10 cellular contexts compared by ENCODE assay signal in the genomic region with DNA sequence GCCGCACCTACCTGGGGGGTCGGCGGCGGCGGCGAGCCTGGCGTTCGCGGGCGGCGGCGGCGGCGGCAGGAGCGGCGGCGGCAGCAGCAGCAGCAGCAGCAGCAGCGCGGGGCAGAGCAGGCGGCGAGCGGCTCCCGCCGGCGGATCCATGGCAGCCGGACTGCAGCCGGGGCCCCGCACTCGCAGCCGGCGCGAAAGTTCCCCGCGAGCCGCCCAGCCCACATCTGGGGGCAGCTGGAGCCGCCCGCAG. TPM values are rescaled to one million over a fixed set of nuclear protein-coding genes. Genes with fewer than 3 reads are reported as not detected.
A peak's percentile ranks its signal among the peaks of the same experiment; 100 is the strongest.
DNase-seq lines count a peak whose midpoint lies in the region; ATAC-seq and TF ChIP-seq lines count a peak whose summit lies in the region.
"Had no signal": no experiment of that assay in that cellular context is flagged by ENCODE, and none has a peak within 500 bp of the region (broad histone marks: within the 10 kb centered on the region; RNA-seq: fewer than 3 reads in every experiment).

No MANE protein-coding gene starts in this region.

- H3K4me3 ChIP-seq in astrocyte of the spinal cord (ENCODE audit: low read depth, low read length) = peak overlapping the region; percentile 48
- peak overlapping the region; percentile 10 for H3K4me3 ChIP-seq in kidney epithelial cell (ENCODE audit: low read depth, low read length)
- peak overlapping the region; percentile 37 for H3K4me3 ChIP-seq in thymus (ENCODE audit: low read length)

- H3K27me3 ChIP-seq in kidney epithelial cell (ENCODE audit: control insufficient read depth, insufficient read depth, low read length) = peaks cover 39% of the 10 kb centered on the region
- H3K27me3 ChIP-seq in thymus (ENCODE audit: control insufficient read depth, insufficient read depth) = peaks cover 56% of the 10 kb centered on the region

- no peaks in the 10 kb centered on the region for H3K4me1 ChIP-seq in thymus (ENCODE audit: control insufficient read depth, insufficient read depth, low read length)

- no peak overlapping the region for H3K27ac ChIP-seq in thymus (ENCODE audit: low read depth)

- TF ChIP-seq CTCF in astrocyte of the spinal cord (IDR thresholded peaks at IDR 0.05; ENCODE audit: low read depth, low read length) (no peak), kidney epithelial cell (IDR thresholded peaks at IDR 0.05; ENCODE audit: insufficient read depth, low read length, poor library complexity, severe bottlenecking) (no peak)

- 1% methylated on average over 37 of the region's 37 CpGs for WGBS in thymus

- ATAC-seq in HG03565 (IDR thresholded peaks at IDR 0.05; ENCODE audit: unreplicated experiment) (no peak), HG03342 (IDR thresholded peaks at IDR 0.05; ENCODE audit: unreplicated experiment) (no peak)
- ATAC-seq: esophagus mucosa had no signal

- in situ Hi-C loops in astrocyte of the spinal cord (cut with HindIII; ENCODE audit: low sequenced_read_pairs) = no loop called here

- H3K36me3 ChIP-seq in kidney epithelial cell (ENCODE audit: control insufficient read depth, insufficient read depth, low read length) (no peaks in the 10 kb centered on the region), thymus (ENCODE audit: control insufficient read depth, insufficient read depth) (no peaks in the 10 kb centered on the region)

- H3K9me3 ChIP-seq in thymus (ENCODE audit: control insufficient read depth) = no peaks in the 10 kb centered on the region

- DNase-seq in NCI-H345 (lab: John Stamatoyannopoulos, UW) (peak; percentile 21), NCI-H345 treated with DMSO at 0.1 percent for 48 hours (lab: John Stamatoyannopoulos, UW; ENCODE audit: unreplicated experiment) (no peak), astrocyte of the spinal cord (ENCODE audit: low read depth, low spot score) (no peak), kidney epithelial cell (ENCODE audit: low read depth) (no peak), GM03348 (ENCODE audit: low spot score) (no peak)
- DNase-seq: activated CD4-positive, alpha-beta T cell treated with anti-CD3 and anti-CD28 coated beads, Interleukin-2, amount 50 U/mL, for 4 hours had no signal

RNA-seq across cellular contexts. Expression of gene ADAMTS2, which starts 0.2 kb away (rescaled TPM):
- 1.8 and 2.3 TPM in 2 replicates for total RNA-seq in kidney epithelial cell
- 1.3 TPM for polyA plus RNA-seq in thymus
